In the genomic region with DNA sequence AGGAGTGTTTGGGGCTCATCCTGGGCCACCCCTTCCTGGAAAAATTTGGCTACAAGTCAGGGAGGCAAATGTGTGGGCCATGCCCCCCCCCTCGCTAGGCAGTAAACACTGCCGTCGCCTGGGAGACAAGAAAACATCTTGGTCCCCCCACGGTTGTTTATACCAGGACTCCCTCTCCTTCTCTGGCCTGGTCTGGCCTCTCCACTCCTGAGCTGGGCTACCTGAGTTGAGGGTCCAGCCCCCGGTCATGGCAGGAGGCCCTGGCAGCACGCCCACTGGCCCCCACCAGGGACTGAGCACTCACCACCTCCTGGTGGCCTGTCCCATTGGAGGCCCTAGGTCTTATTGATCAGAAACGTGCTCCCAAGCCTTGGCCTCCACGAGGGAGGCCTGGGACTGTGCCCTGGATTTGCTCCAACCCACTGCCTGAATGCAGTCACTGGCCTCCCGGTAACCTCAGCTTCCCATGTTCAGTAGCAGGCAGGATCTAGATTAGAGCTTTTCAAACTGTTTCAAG, we compare ENCODE assay signal across 14 cellular contexts. TPM values are rescaled to one million over a fixed set of nuclear protein-coding genes. Genes with fewer than 3 reads are reported as not detected.
DNase-seq lines count a peak whose midpoint lies in the region; ATAC-seq and TF ChIP-seq lines count a peak whose summit lies in the region.
"Had no signal": no experiment of that assay in that cellular context is flagged by ENCODE, and none has a peak within 500 bp of the region (broad histone marks: within the 10 kb centered on the region; RNA-seq: fewer than 3 reads in every experiment).

No MANE protein-coding gene starts in this region.

- whole genome bisulfite sequencing in aorta, 2 donors, result 19 to 40% methylated on average over 9 of the region's 9 CpGs
- WGBS in tibial nerve, 2 donors, result 39 to 50% methylated on average over 8 of the region's 9 CpGs

- no peaks in the 10 kb centered on the region for H3K9me3 ChIP-seq in aorta (ENCODE audit: control insufficient read depth, low read length)
- H3K9me3 ChIP-seq in tibial nerve, result no peaks in the 10 kb centered on the region
- H3K9me3 ChIP-seq: A549 had no signal

- no peak for ATAC-seq in Right ventricle myocardium superior (ENCODE audit: poor library complexity)
- no peak for ATAC-seq in aorta (ENCODE audit: low FRiP score)
- ATAC-seq in GM19397 (IDR thresholded peaks at IDR 0.05; ENCODE audit: unreplicated experiment), result no peak
- ATAC-seq: A549; activated naive CD8-positive, alpha-beta T cell treated with anti-CD3 and anti-CD28 coated beads, Interleukin-2, amount 50 U/mL, for 24 hours had no signal

- TF ChIP-seq POLR2A in tibial nerve (IDR thresholded peaks at IDR 0.05), result no peak

- H3K36me3 ChIP-seq in aorta (ENCODE audit: control insufficient read depth in 1 of 2, insufficient read depth in 2 of 2, low read length in 1 of 2) (no peaks in the 10 kb centered on the region), tibial nerve (no peaks in the 10 kb centered on the region)

- peak overlapping the region; percentile 36 for H3K27ac Mint-ChIP-seq in nephron progenitor cell
- H3K27ac Mint-ChIP-seq: activated naive CD8-positive, alpha-beta T cell treated with anti-CD3 and anti-CD28 coated beads, Interleukin-2, amount 50 U/mL, for 24 hours had no signal

- H3K27me3 ChIP-seq in aorta (ENCODE audit: control insufficient read depth in 1 of 2, insufficient read depth in 2 of 2, low read length in 1 of 2), result no peaks in the 10 kb centered on the region
- no peaks in the 10 kb centered on the region for H3K27me3 ChIP-seq in tibial nerve

- H3K36me3 Mint-ChIP-seq in nephron progenitor cell (ENCODE audit: low read depth), result no peaks in the 10 kb centered on the region
- H3K36me3 Mint-ChIP-seq: CD8-positive, alpha-beta memory T cell had no signal

- no peak for TF ChIP-seq CTCF in fibroblast of pulmonary artery (IDR thresholded peaks at IDR 0.05; ENCODE audit: low read length, missing control alignments)
- TF ChIP-seq CTCF in nephron progenitor cell (IDR thresholded peaks at IDR 0.05), result no peak
- no peak for TF ChIP-seq CTCF in tibial nerve (IDR thresholded peaks at IDR 0.05)

- no peak for TF ChIP-seq EP300 in tibial nerve (IDR thresholded peaks at IDR 0.05)

- H3K4me1 Mint-ChIP-seq in nephron progenitor cell, result peaks cover 68% of the 10 kb centered on the region

- peaks cover 0 to 4% of the 10 kb centered on the region in 2 donors for H3K4me1 ChIP-seq in aorta (ENCODE audit: control insufficient read depth in 1 of 2, insufficient read depth in 2 of 2, low read length in 2 of 2)
- H3K4me1 ChIP-seq in tibial nerve, result peaks cover 0 to 51% (median 23%) of the 10 kb centered on the region in 4 donors

- H3K4me3 Mint-ChIP-seq in nephron progenitor cell, result no peak overlapping the region
- H3K4me3 Mint-ChIP-seq: activated naive CD8-positive, alpha-beta T cell treated with anti-CD3 and anti-CD28 coated beads, Interleukin-2, amount 50 U/mL, for 24 hours had no signal

- DNase-seq in Right ventricle myocardium superior, result peak; percentile 74
- no peak for DNase-seq in cardiac septum (ENCODE audit: low spot score)
- peak; percentile 44 for DNase-seq in fibroblast of pulmonary artery (ENCODE audit: low read depth)
- DNase-seq in nephron progenitor cell, result no peak
- peak; percentile 77 to 81 for DNase-seq in aorta
- no peak for DNase-seq in T1000 (lab: John Stamatoyannopoulos, UW)
- DNase-seq in tibial nerve (ENCODE audit: low spot score in 2 of 2), result no peak
- DNase-seq: activated naive CD8-positive, alpha-beta T cell treated with anti-CD3 and anti-CD28 coated beads, Interleukin-2, amount 50 U/mL, for 24 hours; CD8-positive, alpha-beta memory T cell; NCI-H187; NCI-H510A treated with DMSO at 0.1 percent for 48 hours; stimulated activated naive CD4-positive, alpha-beta T cell treated with Interleukin-2 at 50 U/mL for 16 hours had no signal

- peaks cover 10% of the 10 kb centered on the region for H3K27me3 Mint-ChIP-seq in nephron progenitor cell (ENCODE audit: low read depth, poor library complexity)
- H3K27me3 Mint-ChIP-seq: activated naive CD8-positive, alpha-beta T cell treated with anti-CD3 and anti-CD28 coated beads, Interleukin-2, amount 50 U/mL, for 24 hours had no signal

- no peaks in the 10 kb centered on the region for H3K9me3 Mint-ChIP-seq in nephron progenitor cell
- H3K9me3 Mint-ChIP-seq: activated naive CD8-positive, alpha-beta T cell treated with anti-CD3 and anti-CD28 coated beads, Interleukin-2, amount 50 U/mL, for 24 hours; CD8-positive, alpha-beta memory T cell had no signal

- H3K4me3 ChIP-seq in fibroblast of pulmonary artery (replicated peaks; ENCODE audit: low read depth, low read length), result no peak overlapping the region
- no peak overlapping the region for H3K4me3 ChIP-seq in aorta (ENCODE audit: low read length in 2 of 2)
- no peak overlapping the region for H3K4me3 ChIP-seq in tibial nerve
- H3K4me3 ChIP-seq: A549 had no signal

- H3K27ac ChIP-seq in aorta (ENCODE audit: low read depth in 1 of 2, low read length in 2 of 2) (no peak overlapping the region), tibial nerve (peak overlapping the region in 2 of 4 donors; percentile 36 to 42)
- H3K27ac ChIP-seq: A549 had no signal

- intact Hi-C loops in Right ventricle myocardium superior (cut with DNase I), result no loop called here
- intact Hi-C loops in cardiac septum (cut with DNase I), result no loop called here
- intact Hi-C loops in aorta (cut with DNase I), result no loop called here

RNA-seq across cellular contexts. Expression of a gene that starts 15.8 kb away (rescaled TPM):
- 2.6 TPM for total RNA-seq in Right ventricle myocardium superior
- 3.6 TPM for total RNA-seq in cardiac septum
- total RNA-seq in aorta, result 1 to 10 TPM; 7.2 to 8.7 TPM
- polyA plus RNA-seq in aorta, result 10 to 100 TPM in 1 of 2 donors, under 1 TPM in 1; 0.88 to 10.0 TPM
- 1 to 10 TPM in 3 of 4 donors, under 1 TPM in 1; 0.22 to 2.1 (median 1.7) TPM for total RNA-seq in tibial nerve
- polyA plus RNA-seq: CD8-positive, alpha-beta memory T cell had no signal

Comparison
In these comparisons a context has a peak if more than half of its experiments do, and no peak if none do; other contexts are left out.
1. DNase-seq: peak in Right ventricle myocardium superior (single experiment), fibroblast of pulmonary artery (single experiment) and aorta (2 of 2); none in cardiac septum (single experiment), nephron progenitor cell (single experiment), T1000 (single experiment) and tibial nerve (0 of 2).